Comparison of ENCODE assay signal across 10 cellular contexts in genomic region chr1:46199233-46199749, GRCh38. TPM values are rescaled to one million over a fixed set of nuclear protein-coding genes. Genes with fewer than 3 reads are reported as not detected.
DNase-seq lines count a peak whose midpoint lies in the region; ATAC-seq and TF ChIP-seq lines count a peak whose summit lies in the region.
"Had no signal": no experiment of that assay in that cellular context is flagged by ENCODE, and none has a peak within 500 bp of the region (broad histone marks: within the 10 kb centered on the region; RNA-seq: fewer than 3 reads in every experiment).

No MANE protein-coding gene starts in this region.

- H3K4me1 ChIP-seq in ACC112 (ENCODE audit: control insufficient read depth, insufficient read depth, low read length, unreplicated experiment) (peaks cover 17% of the 10 kb centered on the region), HAP-1 (peaks cover 16% of the 10 kb centered on the region), lower lobe of right lung (peaks cover 32% of the 10 kb centered on the region), prostate gland (replicated peaks) (peaks cover 10% of the 10 kb centered on the region)

- H3K9me3 ChIP-seq in HAP-1 (no peaks in the 10 kb centered on the region), lower lobe of right lung (no peaks in the 10 kb centered on the region), prostate gland (no peaks in the 10 kb centered on the region)

- TF ChIP-seq CTCF in lower lobe of right lung (IDR thresholded peaks at IDR 0.05) (no peak), prostate gland (IDR thresholded peaks at IDR 0.05) (no peak)

- DNase-seq in HAP-1 (ENCODE audit: low spot score in 2 of 2): no peak
- no peak for DNase-seq in lower lobe of right lung
- DNase-seq in NCI-H146 treated with DMSO at 0.1 percent for 48 hours (lab: John Stamatoyannopoulos, UW; ENCODE audit: unreplicated experiment): no peak
- no peak for DNase-seq in GOT3 (lab: John Stamatoyannopoulos, UW)
- no peak for DNase-seq in prostate gland (ENCODE audit: low spot score)
- DNase-seq: HCEC 1CT had no signal

- peaks cover 11% of the 10 kb centered on the region for H3K79me2 ChIP-seq in ACC112 (ENCODE audit: control insufficient read depth, insufficient read depth, low read length, unreplicated experiment)

- no peaks in the 10 kb centered on the region for H3K27me3 Mint-ChIP-seq in activated naive CD8-positive, alpha-beta T cell

- H3K27me3 ChIP-seq in ACC112 (ENCODE audit: insufficient read depth, low read length) (no peaks in the 10 kb centered on the region), HAP-1 (ENCODE audit: low read depth) (no peaks in the 10 kb centered on the region), lower lobe of right lung (ENCODE audit: low read depth) (no peaks in the 10 kb centered on the region), prostate gland (replicated peaks; ENCODE audit: insufficient read depth) (no peaks in the 10 kb centered on the region)

- 66% methylated on average over 3 of the region's 3 CpGs for WGBS in prostate gland

- H2AFZ ChIP-seq in ACC112 (ENCODE audit: low read length, unreplicated experiment): peak overlapping the region; percentile 1

- H3K27ac ChIP-seq in ACC112 (ENCODE audit: low read depth, low read length) (no peak overlapping the region), lower lobe of right lung (no peak overlapping the region), prostate gland (peak overlapping the region in 1 of 2 donors; percentile 82)

- H3K4me3 Mint-ChIP-seq in activated naive CD8-positive, alpha-beta T cell: peak overlapping the region; percentile 86

- peaks cover 2% of the 10 kb centered on the region for H3K36me3 Mint-ChIP-seq in activated naive CD8-positive, alpha-beta T cell

- in situ Hi-C loops in HAP-1 (cut with MboI; ENCODE audit: low sequenced_read_pairs): no loop called here

- H3K4me1 Mint-ChIP-seq in activated naive CD8-positive, alpha-beta T cell (ENCODE audit: low read depth): peaks cover 36% of the 10 kb centered on the region

- intact Hi-C loops in lower lobe of right lung (cut with DNase I): no loop called here
- intact Hi-C loops in prostate gland (cut with DNase I): no loop called here

- no peak overlapping the region for H3K27ac Mint-ChIP-seq in activated naive CD8-positive, alpha-beta T cell

- no peak for ATAC-seq in lower lobe of right lung
- no peak for ATAC-seq in HG02970 (IDR thresholded peaks at IDR 0.05; ENCODE audit: low FRiP score, unreplicated experiment)

- no peaks in the 10 kb centered on the region for H3K36me3 ChIP-seq in ACC112 (ENCODE audit: insufficient read depth, low read length)
- peaks cover 2% of the 10 kb centered on the region; the same call in 1 of the 2 replicates for H3K36me3 ChIP-seq in HAP-1 (replicated peaks)
- peaks cover 24% of the 10 kb centered on the region for H3K36me3 ChIP-seq in lower lobe of right lung
- H3K36me3 ChIP-seq in prostate gland: no peaks in the 10 kb centered on the region

- H3K9me3 Mint-ChIP-seq in activated naive CD8-positive, alpha-beta T cell (ENCODE audit: low read depth): no peaks in the 10 kb centered on the region

- TF ChIP-seq POLR2A in prostate gland (IDR thresholded peaks at IDR 0.05): no peak

- H3K4me3 ChIP-seq in ACC112 (ENCODE audit: low read depth, low read length): peak overlapping the region; percentile 100; the same call in 1 of the 2 replicates
- H3K4me3 ChIP-seq in HAP-1: peak overlapping the region; percentile 73
- H3K4me3 ChIP-seq in lower lobe of right lung: peak overlapping the region; percentile 93
- no peak overlapping the region for H3K4me3 ChIP-seq in prostate gland

RNA-seq across cellular contexts. Expression of gene POMGNT1, which starts 1.1 kb away (rescaled TPM):
- total RNA-seq in lower lobe of right lung (59.3 TPM), prostate gland (100 to 1,000 TPM; 106 to 120 TPM)

RNA-seq across cellular contexts. Expression of gene LURAP1, which starts 3.8 kb away (rescaled TPM):
- total RNA-seq in lower lobe of right lung (3.4 TPM), prostate gland (10 to 100 TPM; 12.7 to 17.5 TPM)

RNA-seq across cellular contexts. Expression of gene P3R3URF, which starts 23.0 kb away (rescaled TPM):
- total RNA-seq in lower lobe of right lung (not detected), prostate gland (not detected)
- total RNA-seq: liver had no signal

RNA-seq across cellular contexts. Expression of gene TSPAN1, which starts 24.4 kb away (rescaled TPM):
- total RNA-seq in lower lobe of right lung: 68.9 TPM
- 100 to 1,000 TPM in 1 of 2 donors, 10 to 100 TPM in 1; 77.2 to 322 TPM for total RNA-seq in prostate gland

RNA-seq across cellular contexts. Expression of gene RAD54L, which starts 48.3 kb away (rescaled TPM):
- total RNA-seq in lower lobe of right lung: 1.7 TPM
- total RNA-seq in prostate gland: 1 to 10 TPM; 8.2 to 8.4 TPM

Comparison
In these comparisons a context has a peak if more than half of its experiments do, and no peak if none do; other contexts are left out.
1. H3K4me3 ChIP-seq: peak in ACC112 (single experiment), HAP-1 (single experiment) and lower lobe of right lung (single experiment); none in prostate gland (0 of 2).